In genomic region chr2:40321224-40321623, GRCh38 we compare ENCODE assay signal across 27 cellular contexts.
A peak's percentile ranks its signal among the peaks of the same experiment; 100 is the strongest.
DNase-seq lines count a peak whose midpoint lies in the region; ATAC-seq and TF ChIP-seq lines count a peak whose summit lies in the region.
"Had no signal": no experiment of that assay in that cellular context is flagged by ENCODE, and none has a peak within 500 bp of the region (broad histone marks: within the 10 kb centered on the region; RNA-seq: fewer than 3 reads in every experiment).

No MANE protein-coding gene starts in this region.

- H3K4me3 ChIP-seq in SJCRH30: no peak overlapping the region
- no peak overlapping the region for H3K4me3 ChIP-seq in upper lobe of right lung
- no peak overlapping the region for H3K4me3 ChIP-seq in testis
- H3K4me3 ChIP-seq: gastroesophageal sphincter, transverse colon had no signal

- WGBS in testis, 2 donors: 94 to 96% methylated on average over 5 of the region's 5 CpGs

- H3K27ac Mint-ChIP-seq in chondrocyte (ENCODE audit: unreplicated experiment): no peak overlapping the region
- H3K27ac Mint-ChIP-seq: activated CD8-positive, alpha-beta T cell treated with anti-CD3 and anti-CD28 coated beads, Interleukin-2, amount 10 ng/mL, durations not matched to agents 7 days and 5 days; activated naive CD4-positive, alpha-beta T cell treated with anti-CD3 and anti-CD28 coated beads for 36 hours; CD4-positive, alpha-beta T cell; T-helper 2 cell treated with Interferon-gamma antibody and Interleukin-4, amounts not matched to agents 5 μg/mL and 100 μg/mL, for 36 hours; WTC11 had no signal

- no peak overlapping the region for H3K27ac ChIP-seq in SJCRH30
- H3K27ac ChIP-seq in upper lobe of right lung: no peak overlapping the region
- no peak overlapping the region for H3K27ac ChIP-seq in testis
- H3K27ac ChIP-seq: gastroesophageal sphincter, parathyroid adenoma, transverse colon had no signal

- H3K4me1 Mint-ChIP-seq in chondrocyte (ENCODE audit: low read depth): peaks cover 40% of the 10 kb centered on the region
- H3K4me1 Mint-ChIP-seq: central memory CD8-positive, alpha-beta T cell had no signal

- ATAC-seq in GM18517 (IDR thresholded peaks at IDR 0.05; ENCODE audit: unreplicated experiment) (peak; percentile 69), GM21390 (IDR thresholded peaks at IDR 0.05; ENCODE audit: unreplicated experiment) (peak; percentile 75), HG02938 (IDR thresholded peaks at IDR 0.05; ENCODE audit: unreplicated experiment) (peak; percentile 81), upper lobe of right lung (no peak)
- ATAC-seq: activated CD8-positive, alpha-beta T cell treated with anti-CD3 and anti-CD28 coated beads, Interleukin-2, amount 10 ng/mL, durations not matched to agents 7 days and 5 days; activated T-cell treated with anti-CD3 and anti-CD28 coated beads, Interleukin-2, amount 50 U/mL, for 4 hours; gastroesophageal sphincter; sciatic nerve; WTC11 had no signal

- H3K36me3 ChIP-seq in SJCRH30 (no peaks in the 10 kb centered on the region; the same call in 1 of the 2 replicates), upper lobe of right lung (no peaks in the 10 kb centered on the region), testis (ENCODE audit: low read depth, missing control alignments) (no peaks in the 10 kb centered on the region)
- H3K36me3 ChIP-seq: gastroesophageal sphincter, transverse colon had no signal

- H3K27me3 ChIP-seq in SJCRH30 (no peaks in the 10 kb centered on the region), upper lobe of right lung (no peaks in the 10 kb centered on the region), testis (no peaks in the 10 kb centered on the region)
- H3K27me3 ChIP-seq: gastroesophageal sphincter, transverse colon had no signal

- no peaks in the 10 kb centered on the region for H3K27me3 Mint-ChIP-seq in chondrocyte (ENCODE audit: low read depth)
- H3K27me3 Mint-ChIP-seq: CD4-positive, alpha-beta T cell; central memory CD8-positive, alpha-beta T cell had no signal

- no peaks in the 10 kb centered on the region for H3K9me3 Mint-ChIP-seq in chondrocyte (ENCODE audit: low read depth)
- H3K9me3 Mint-ChIP-seq: activated T-cell treated with anti-CD3 and anti-CD28 coated beads, Interleukin-2, amount 50 U/mL, for 4 hours; CD4-positive, alpha-beta T cell; nephron; T-helper 2 cell treated with Interferon-gamma antibody and Interleukin-4, amounts not matched to agents 5 μg/mL and 100 μg/mL, for 36 hours; WTC11 had no signal

- H3K9me3 ChIP-seq in SJCRH30 (replicated peaks) (peaks cover 4% of the 10 kb centered on the region; the same call in 1 of the 2 replicates), upper lobe of right lung (no peaks in the 10 kb centered on the region), testis (no peaks in the 10 kb centered on the region)
- H3K9me3 ChIP-seq: gastroesophageal sphincter, transverse colon had no signal

- peak; percentile 18 for DNase-seq in NAMALWA (ENCODE audit: low spot score)
- no peak for DNase-seq in SJCRH30
- no peak for DNase-seq in upper lobe of right lung
- DNase-seq in testis: no peak
- DNase-seq in chondrocyte (ENCODE audit: low spot score): no peak
- DNase-seq: activated CD8-positive, alpha-beta T cell treated with anti-CD3 and anti-CD28 coated beads, Interleukin-2, amount 10 ng/mL, durations not matched to agents 7 days and 5 days; activated naive CD4-positive, alpha-beta T cell treated with anti-CD3 and anti-CD28 coated beads for 36 hours; activated T-cell treated with anti-CD3 and anti-CD28 coated beads, Interleukin-2, amount 50 U/mL, for 4 hours; anterior cingulate cortex; CD4-positive, alpha-beta T cell; GOT3; Kasumi-1; kidney glomerular epithelial cell; NCI-H82; stimulated activated naive CD4-positive, alpha-beta T cell treated with Interleukin-2 at 50 U/mL for 16 hours; transverse colon had no signal

- intact Hi-C loops in upper lobe of right lung (cut with DNase I) (no loop called here), testis (cut with DNase I; ENCODE audit: low total_unique reads) (no loop called here)

- H3K36me3 Mint-ChIP-seq in chondrocyte (ENCODE audit: low read depth): no peaks in the 10 kb centered on the region
- H3K36me3 Mint-ChIP-seq: mesothelial cell of epicardium, WTC11 had no signal

- H3K4me1 ChIP-seq in SJCRH30: peaks cover 6% of the 10 kb centered on the region
- H3K4me1 ChIP-seq in upper lobe of right lung: no peaks in the 10 kb centered on the region
- peaks cover 5% of the 10 kb centered on the region for H3K4me1 ChIP-seq in testis
- H3K4me1 ChIP-seq: parathyroid adenoma, transverse colon had no signal

- TF ChIP-seq CTCF in upper lobe of right lung (IDR thresholded peaks at IDR 0.05) (no peak), testis (IDR thresholded peaks at IDR 0.05) (no peak), chondrocyte (IDR thresholded peaks at IDR 0.05) (no peak)

- no peak for TF ChIP-seq POLR2A in testis (IDR thresholded peaks at IDR 0.05)

- no peak overlapping the region for H3K4me3 Mint-ChIP-seq in chondrocyte (ENCODE audit: unreplicated experiment)
- H3K4me3 Mint-ChIP-seq: activated CD8-positive, alpha-beta T cell treated with anti-CD3 and anti-CD28 coated beads, Interleukin-2, amount 10 ng/mL, durations not matched to agents 7 days and 5 days; activated naive CD4-positive, alpha-beta T cell treated with anti-CD3 and anti-CD28 coated beads for 36 hours; activated T-cell treated with anti-CD3 and anti-CD28 coated beads, Interleukin-2, amount 50 U/mL, for 4 hours; CD4-positive, alpha-beta T cell; central memory CD8-positive, alpha-beta T cell; mesothelial cell of epicardium; nephron; T-helper 2 cell treated with Interferon-gamma antibody and Interleukin-4, amounts not matched to agents 5 μg/mL and 100 μg/mL, for 36 hours; WTC11 had no signal
